In the genomic region with DNA sequence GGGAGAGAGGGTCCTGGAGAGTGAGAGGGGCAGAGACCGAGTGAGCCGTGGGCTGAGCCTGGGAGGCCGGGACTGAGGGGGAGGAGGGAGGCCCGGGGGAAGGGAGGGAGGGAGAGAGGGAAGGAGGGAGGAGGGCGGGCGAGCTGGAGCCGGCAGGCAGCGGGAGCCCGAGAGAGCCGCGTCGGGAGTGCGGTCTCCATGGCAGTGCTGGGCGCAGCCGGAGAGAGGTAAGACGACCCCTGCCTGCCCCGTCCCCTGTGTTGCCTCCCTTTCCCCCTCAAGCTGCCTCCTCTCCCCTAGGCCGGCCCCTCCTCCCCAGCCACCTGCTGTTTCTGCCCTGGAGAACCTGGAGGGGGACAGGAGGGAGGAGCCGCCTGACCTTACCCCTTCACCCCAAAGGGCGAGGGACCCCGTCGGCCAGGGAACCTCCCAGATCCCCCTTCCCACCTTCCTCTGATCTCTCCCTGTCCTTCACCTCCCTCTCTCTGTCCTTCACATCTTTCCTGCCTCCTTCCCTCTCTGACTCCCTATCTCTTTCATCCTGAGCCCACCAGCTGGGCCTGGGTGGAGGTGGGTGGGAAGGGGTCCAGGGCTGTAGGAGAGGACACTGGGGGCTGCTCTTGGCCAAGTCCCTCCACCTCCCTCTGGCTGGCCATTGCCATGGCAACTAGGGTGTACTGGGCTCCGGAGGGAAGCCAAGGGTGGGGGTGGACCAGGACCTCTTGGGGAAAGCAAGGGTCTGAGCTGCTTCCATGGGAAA, we compare ENCODE assay signal across 9 cellular contexts. TPM values are rescaled to one million over a fixed set of nuclear protein-coding genes. Genes with fewer than 3 reads are reported as not detected.
DNase-seq lines count a peak whose midpoint lies in the region; ATAC-seq, FAIRE-seq and TF ChIP-seq lines count a peak whose summit lies in the region.
"Had no signal": no experiment of that assay in that cellular context is flagged by ENCODE, and none has a peak within 500 bp of the region (broad histone marks: within the 10 kb centered on the region; RNA-seq: fewer than 3 reads in every experiment).

A gene with protein sequence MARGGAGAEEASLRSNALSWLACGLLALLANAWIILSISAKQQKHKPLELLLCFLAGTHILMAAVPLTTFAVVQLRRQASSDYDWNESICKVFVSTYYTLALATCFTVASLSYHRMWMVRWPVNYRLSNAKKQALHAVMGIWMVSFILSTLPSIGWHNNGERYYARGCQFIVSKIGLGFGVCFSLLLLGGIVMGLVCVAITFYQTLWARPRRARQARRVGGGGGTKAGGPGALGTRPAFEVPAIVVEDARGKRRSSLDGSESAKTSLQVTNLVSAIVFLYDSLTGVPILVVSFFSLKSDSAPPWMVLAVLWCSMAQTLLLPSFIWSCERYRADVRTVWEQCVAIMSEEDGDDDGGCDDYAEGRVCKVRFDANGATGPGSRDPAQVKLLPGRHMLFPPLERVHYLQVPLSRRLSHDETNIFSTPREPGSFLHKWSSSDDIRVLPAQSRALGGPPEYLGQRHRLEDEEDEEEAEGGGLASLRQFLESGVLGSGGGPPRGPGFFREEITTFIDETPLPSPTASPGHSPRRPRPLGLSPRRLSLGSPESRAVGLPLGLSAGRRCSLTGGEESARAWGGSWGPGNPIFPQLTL (plus strand): TSS at position 148 of the 760 bp plus-strand sequence. CDS start 2,078 bp downstream, outside the sequence.

- H3K27me3 ChIP-seq in HepG2 (ENCODE audit: control insufficient read depth in 1 of 2, insufficient read depth in 2 of 2, low read length in 2 of 2): peaks cover 5 to 29% of the 10 kb centered on the region in 2 experiments; a peak in 4 of 5 replicates

- CTCF ChIA-PET in activated naive CD4-positive, alpha-beta T cell treated with anti-CD3 and anti-CD28 coated beads for 36 hours (lab: Charles Lee): interaction anchor here (0.8 to 11.7 kb wide), 7 partner anchors 9 to 200 kb away, joined by 3 to 166 read pairs (median 4); a partner anchor contains a TSS
- CTCF ChIA-PET in HepG2 (lab: Yijun Ruan, JAX; ENCODE audit: low intra/inter-chr PET ratio, low total read pairs): no interaction called here

- no peak for TF ChIP-seq CTCF in coronary artery (IDR thresholded peaks at IDR 0.05)
- no peak for TF ChIP-seq CTCF in HepG2 (CRISPR knock-in tag; IDR thresholded peaks at IDR 0.05)

- ATAC-seq in HepG2: peak; percentile 32

- no peaks in the 10 kb centered on the region for H3K9me3 Mint-ChIP-seq in activated naive CD4-positive, alpha-beta T cell treated with anti-CD3 and anti-CD28 coated beads for 36 hours

- no peak within 1 kb of the TSS for H3K27ac Mint-ChIP-seq in activated naive CD4-positive, alpha-beta T cell treated with anti-CD3 and anti-CD28 coated beads for 36 hours

- H3K4me3 ChIP-seq in coronary artery: peak within 1 kb of the TSS; percentile 78
- H3K4me3 ChIP-seq in HepG2 (replicated peaks in 1 of 3; ENCODE audit: insufficient read depth in 1 of 3, low read depth in 2 of 3, low read length in 3 of 3): peak within 1 kb of the TSS in 2 of 3 experiments; percentile 45 to 60; a peak in 3 of 6 replicates

- H3K79me2 ChIP-seq in HepG2 (ENCODE audit: insufficient read depth, low read length): no peaks in the 10 kb centered on the region

- intact Hi-C loops in activated naive CD4-positive, alpha-beta T cell treated with anti-CD3 and anti-CD28 coated beads for 36 hours (cut with micrococcal nuclease): no loop called here
- intact Hi-C loops in HepG2 (cut with micrococcal nuclease; ENCODE audit: unreplicated experiment): loop anchor here (10.0 kb wide), 1 partner anchor 207 kb away; no protein-coding TSS in a partner anchor

- H2AFZ ChIP-seq in HepG2 (ENCODE audit: low read length): no peak within 1 kb of the TSS

- TF ChIP-seq EP300 in HepG2 (IDR thresholded peaks at IDR 0.05; ENCODE audit: low read depth in 2 of 2, low read length in 2 of 2) (no peak), HepG2 (CRISPR knock-in tag; IDR thresholded peaks at IDR 0.05; ENCODE audit: borderline replicate concordance) (no peak; the same call in 1 of the 2 replicates)

- H3K9me3 ChIP-seq in HepG2 (ENCODE audit: low read length): no peaks in the 10 kb centered on the region

- peaks cover 42% of the 10 kb centered on the region for H3K4me1 ChIP-seq in HepG2 (ENCODE audit: insufficient read depth, low read length)

- H3K36me3 Mint-ChIP-seq in activated naive CD4-positive, alpha-beta T cell treated with anti-CD3 and anti-CD28 coated beads for 36 hours (ENCODE audit: low read depth): peaks cover 11% of the 10 kb centered on the region

- BruUV-seq in HepG2 (replicated peaks; lab: Mats Ljungman, UMichigan): no TSS peak

- in situ Hi-C loops in HepG2 (cut with HindIII; ENCODE audit: extremely low pct_ligation_motif_present, low pct_unique_long_range_greater_than_20kb): no loop called here

- peaks cover 12% of the 10 kb centered on the region for H3K27me3 Mint-ChIP-seq in activated naive CD4-positive, alpha-beta T cell treated with anti-CD3 and anti-CD28 coated beads for 36 hours (ENCODE audit: low read depth)

- H4K20me1 ChIP-seq in HepG2 (ENCODE audit: insufficient read depth, low read length): no peaks in the 10 kb centered on the region

- POLR2A ChIA-PET in HepG2 (lab: Yijun Ruan, JAX): interaction anchor here (0.8 to 2.0 kb wide), 3 partner anchors 8 to 69 kb away, joined by 3 to 13 read pairs (median 4); a partner anchor contains a TSS

- peaks cover 13% of the 10 kb centered on the region for H3K4me1 Mint-ChIP-seq in activated naive CD4-positive, alpha-beta T cell treated with anti-CD3 and anti-CD28 coated beads for 36 hours (ENCODE audit: low read depth)

- no peak for TF ChIP-seq RAD21 in HepG2 (CRISPR knock-in tag; IDR thresholded peaks at IDR 0.05)

- peak within 1 kb of the TSS; percentile 72 for H3K4me2 ChIP-seq in HepG2 (ENCODE audit: low read depth, low read length)

- peak within 1 kb of the TSS in 1 of 2 donors; percentile 77 for H3K27ac ChIP-seq in coronary artery
- H3K27ac ChIP-seq in HepG2 (ENCODE audit: extremely low read length, insufficient read depth, low read length): no peak within 1 kb of the TSS

- 7% methylated on average over 19 of the region's 23 CpGs for WGBS in HepG2 (ENCODE audit: low lambda C conversion rate)

- peak within 1 kb of the TSS; percentile 32 for H3K4me3 Mint-ChIP-seq in activated naive CD4-positive, alpha-beta T cell treated with anti-CD3 and anti-CD28 coated beads for 36 hours

- no peak for FAIRE-seq in HepG2 (lab: Jason Lieb, UNC)
- FAIRE-seq: colon had no signal

- peak within 1 kb of the TSS; percentile 31; the same call in 1 of the 2 replicates for H3K9ac ChIP-seq in HepG2 (ENCODE audit: insufficient read depth, low read depth, low read length)

- peak; percentile 27 for DNase-seq in activated naive CD4-positive, alpha-beta T cell treated with anti-CD3 and anti-CD28 coated beads for 36 hours
- DNase-seq in activated naive CD4-positive, alpha-beta T cell treated with anti-CD3 and anti-CD28 coated beads, Interleukin-2, amount 50 U/mL, for 16 hours: no peak
- DNase-seq in NCI-H69 (lab: John Stamatoyannopoulos, UW) (peak; percentile 93), coronary artery (ENCODE audit: low spot score) (no peak), HepG2 (ENCODE audit: low spot score) (no peak), stromal cell of bone marrow (ENCODE audit: low read depth) (peak; percentile 22), GM19240 (ENCODE audit: insufficient read length, low spot score) (no peak), ureter (ENCODE audit: low spot score) (no peak)

- no peak for TF ChIP-seq POLR2A in HepG2 (IDR thresholded peaks at IDR 0.05; ENCODE audit: insufficient read depth in 1 of 2, low read depth in 2 of 2, low read length in 2 of 2)

- no peaks in the 10 kb centered on the region for H3K36me3 ChIP-seq in HepG2 (replicated peaks in 1 of 2; ENCODE audit: control insufficient read depth in 1 of 2, insufficient read depth in 2 of 2, low read length in 2 of 2)

TF ChIP-seq in HepG2, 621 proteins besides CTCF, POLR2A, EP300 and RAD21 (continues in another document):
- TF ChIP-seq ZNF354B (CRISPR knock-in tag; IDR thresholded peaks at IDR 0.05): no peak
- TF ChIP-seq RFX5 (IDR thresholded peaks at IDR 0.05; ENCODE audit: low read depth, low read length): no peak
- TF ChIP-seq, protein P1, sequence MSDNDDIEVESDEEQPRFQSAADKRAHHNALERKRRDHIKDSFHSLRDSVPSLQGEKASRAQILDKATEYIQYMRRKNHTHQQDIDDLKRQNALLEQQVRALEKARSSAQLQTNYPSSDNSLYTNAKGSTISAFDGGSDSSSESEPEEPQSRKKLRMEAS (IDR thresholded peaks at IDR 0.05): no peak

RNA-seq across cellular contexts. Expression of the gene that starts here (rescaled TPM):
- under 1 TPM in 1 of 2 experiments, not detected in 1; 0.24 TPM for total RNA-seq in activated naive CD4-positive, alpha-beta T cell treated with anti-CD3 and anti-CD28 coated beads for 36 hours
- total RNA-seq in HepG2 (2016; rRNA removed; fragmentation: Illumina TruSeq; extraction: Trizol): not detected in 2 replicates
- total RNA-seq in HepG2 (2016; cell fraction: cytosol; rRNA removed; fragmentation: Illumina TruSeq; extraction: Trizol; ENCODE audit: low read depth): not detected in 2 replicates
- not detected in 2 replicates for total RNA-seq in HepG2 (2016; cell fraction: insoluble cytoplasmic fraction; rRNA removed; fragmentation: Illumina TruSeq; extraction: Trizol)
- total RNA-seq in HepG2 (2016; cell fraction: membrane; rRNA removed; fragmentation: Illumina TruSeq; extraction: Trizol): not detected in 2 replicates
- not detected in 2 replicates for total RNA-seq in HepG2 (2016; cell fraction: nucleus; rRNA removed; fragmentation: Illumina TruSeq; extraction: Trizol)
- 0.08 and 0.10 TPM in 2 replicates for polyA plus RNA-seq in HepG2 (2011; rRNA removed)
- polyA plus RNA-seq in HepG2 (2011; cell fraction: cytosol; rRNA removed): 0.05 and 0.08 TPM in 2 replicates
- polyA plus RNA-seq in HepG2 (2011; cell fraction: nucleus; rRNA removed): 0.34 and 0.66 TPM in 2 replicates
- polyA plus RNA-seq in HepG2 (2012): 0.51 and 0.78 TPM in 2 replicates
- polyA plus RNA-seq in HepG2 (2016; cell fraction: cytosol; fragmentation: Illumina TruSeq; extraction: Trizol; ENCODE audit: low read depth): not detected in 2 replicates
- polyA plus RNA-seq in HepG2 (2016; cell fraction: insoluble cytoplasmic fraction; fragmentation: Illumina TruSeq; extraction: Trizol; ENCODE audit: low read depth): not detected in 2 replicates
- not detected in 2 replicates for polyA plus RNA-seq in HepG2 (2016; cell fraction: membrane; fragmentation: Illumina TruSeq; extraction: Trizol; ENCODE audit: low read depth)
- polyA plus RNA-seq in HepG2 (2016; cell fraction: nucleus; fragmentation: Illumina TruSeq; extraction: Trizol; ENCODE audit: insufficient read depth, low read depth): not detected in 2 replicates
- polyA minus RNA-seq in HepG2 (2011; rRNA and poly(A)+ RNA removed; ENCODE audit: low replicate concordance): not detected in 2 replicates
- not detected in 2 replicates for polyA minus RNA-seq in HepG2 (2011; cell fraction: cytosol; rRNA and poly(A)+ RNA removed)
- not detected in 2 replicates for polyA minus RNA-seq in HepG2 (2011; cell fraction: nucleus; rRNA and poly(A)+ RNA removed)
- total RNA-seq in ureter: 2.5 TPM

Comparison
In these comparisons a context has a peak if more than half of its experiments do, and no peak if none do; other contexts are left out.
1. Peak in DNase-seq in activated naive CD4-positive, alpha-beta T cell treated with anti-CD3 and anti-CD28 coated beads for 36 hours; RNA of the gene not detected or under 1 TPM.
2. Peak in ATAC-seq, H3K4me3 ChIP-seq, H3K9ac ChIP-seq and H3K4me2 ChIP-seq in HepG2; RNA of the gene not detected or under 1 TPM.
3. DNase-seq: peak in NCI-H69 (single experiment) and stromal cell of bone marrow (single experiment); none in activated naive CD4-positive, alpha-beta T cell treated with anti-CD3 and anti-CD28 coated beads, Interleukin-2, amount 50 U/mL, for 16 hours (single experiment), coronary artery (single experiment), HepG2 (single experiment), GM19240 (single experiment) and ureter (single experiment).